ENCODE assay signal across 34 cellular contexts in the genomic region with DNA sequence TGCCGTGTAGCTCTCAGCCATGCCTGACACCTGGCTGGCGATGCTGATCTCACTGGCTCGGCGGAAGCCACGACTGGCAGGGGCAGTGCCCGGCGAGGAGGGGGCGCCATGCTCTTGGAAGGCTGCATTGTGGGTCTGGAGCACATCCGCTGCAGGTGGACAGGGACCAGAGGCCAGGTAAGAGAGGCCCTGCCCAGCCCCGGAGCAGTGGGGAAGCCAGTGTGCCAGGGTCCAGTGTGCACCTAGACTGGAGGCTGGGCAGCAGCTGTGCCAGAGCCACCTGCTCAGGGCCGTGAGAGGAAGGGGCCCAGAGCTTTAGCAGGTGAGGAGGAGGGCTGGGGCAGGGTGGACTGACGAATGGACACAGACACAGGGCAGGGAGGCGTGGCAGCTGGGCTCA.
"Had no signal": no experiment of that assay in that cellular context is flagged by ENCODE, and none has a peak within 500 bp of the region (broad histone marks: within the 10 kb centered on the region; RNA-seq: fewer than 3 reads in every experiment).

No MANE protein-coding gene starts in this region.

- H3K4me2 ChIP-seq: KMS-11 had no signal

- DNase-seq: activated CD4-positive, alpha-beta memory T cell treated with anti-CD3 and anti-CD28 coated beads, Interleukin-2, amount 10 ng/mL, durations not matched to agents 7 days and 5 days; activated CD4-positive, alpha-beta T cell treated with anti-CD3 and anti-CD28 coated beads for 1 hour; activated CD4-positive, alpha-beta T cell treated with anti-CD3 and anti-CD28 coated beads for 48 hours; activated CD4-positive, CD25-positive, alpha-beta regulatory T cell; activated CD8-positive, alpha-beta memory T cell treated with anti-CD3 and anti-CD28 coated beads for 24 hours; activated CD8-positive, alpha-beta memory T cell treated with anti-CD3 and anti-CD28 coated beads, Interleukin-2, amount 10 ng/mL, durations not matched to agents 7 days and 5 days; activated CD8-positive, alpha-beta memory T cell treated with anti-CD3 and anti-CD28 coated beads, Interleukin-2, amount 50 U/mL, for 48 hours; activated gamma-delta T cell; activated naive CD4-positive, alpha-beta T cell treated with anti-CD3 and anti-CD28 coated beads, Interleukin-2, amount 10 ng/mL, durations not matched to agents 7 days and 5 days; activated naive CD8-positive, alpha-beta T cell treated with anti-CD3 and anti-CD28 coated beads, Interleukin-2, amount 10 ng/mL, durations not matched to agents 7 days and 5 days; amygdala; MM.1S; MV-4-11; NCI-H1092; NCI-H187 treated with DMSO at 0.1 percent for 48 hours; NCI-H2081 treated with DMSO at 0.1 percent for 48 hours; NCI-H226; NCI-H446 treated with DMSO at 0.1 percent for 48 hours; NCI-H524; NCI-H69; NCI-H82; NK-92 treated with Interleukin-12 subunit alpha and Interleukin-12 subunit beta, amount 100 ng/mL, for 24 hours; PC-3; Peyer's patch; RPMI8226; SIG-M5; T-helper 1 cell; T-helper 2 cell; T-helper 9 cell; WERI-Rb-1 had no signal

- H3K4me3 ChIP-seq: ascending aorta, cardiac muscle cell, Peyer's patch had no signal

- H3K36me3 ChIP-seq: cardiac muscle cell had no signal

- ATAC-seq: activated CD8-positive, alpha-beta memory T cell treated with anti-CD3 and anti-CD28 coated beads, Interleukin-2, amount 10 ng/mL, durations not matched to agents 7 days and 5 days; PC-3; SK-N-SH treated with all-trans-retinoic acid at 6 μM for 48 hours had no signal

- H3K4me1 ChIP-seq: ascending aorta had no signal

- H3K27ac ChIP-seq: ascending aorta, cardiac muscle cell, KMS-11, Peyer's patch, WERI-Rb-1 had no signal

- H3K9me3 ChIP-seq: ascending aorta, Peyer's patch had no signal

- H3K27me3 ChIP-seq: ascending aorta, cardiac muscle cell, Peyer's patch had no signal
